In the genomic region with DNA sequence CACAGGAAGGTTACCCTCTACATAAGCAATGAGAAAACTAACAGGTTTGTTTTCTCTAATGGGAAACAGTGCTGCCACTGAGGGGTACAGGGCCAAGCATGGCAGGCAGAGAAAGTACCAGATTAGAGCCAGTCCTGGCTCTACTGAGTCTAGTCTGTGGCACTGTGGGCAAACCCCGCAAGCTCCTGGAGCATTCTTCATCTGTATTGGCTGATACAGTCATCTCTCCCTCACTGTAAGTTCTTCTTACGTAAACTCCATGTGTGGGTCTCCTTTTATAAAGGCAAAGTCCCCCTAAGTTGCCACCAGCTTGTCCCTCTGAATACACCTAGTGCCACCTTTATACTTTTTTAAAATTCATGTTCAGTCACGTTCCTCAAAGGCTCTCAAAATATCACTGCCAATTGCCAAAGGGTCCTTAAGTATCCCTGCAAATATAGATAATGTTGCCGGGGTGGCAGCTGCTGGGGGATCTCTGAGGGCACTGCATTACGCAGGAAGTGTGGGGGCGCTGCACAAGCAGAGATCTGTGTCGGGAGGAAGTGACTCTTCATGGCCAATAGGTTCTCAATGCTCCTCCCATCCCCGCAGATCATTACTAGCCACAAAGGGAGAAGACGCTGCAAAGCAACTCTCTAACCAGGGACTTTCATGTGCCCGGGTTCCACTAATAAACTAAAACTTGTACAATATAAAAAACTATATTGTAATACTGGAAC, we compare ENCODE assay signal across 9 cellular contexts. TPM values are rescaled to one million over a fixed set of nuclear protein-coding genes. Genes with fewer than 3 reads are reported as not detected.
DNase-seq lines count a peak whose midpoint lies in the region; ATAC-seq and TF ChIP-seq lines count a peak whose summit lies in the region.
"Had no signal": no experiment of that assay in that cellular context is flagged by ENCODE, and none has a peak within 500 bp of the region (broad histone marks: within the 10 kb centered on the region; RNA-seq: fewer than 3 reads in every experiment).

No MANE protein-coding gene starts in this region.

- intact Hi-C loops in cardiac septum (cut with DNase I): no loop called here

- H3K27me3 ChIP-seq in SK-N-SH (ENCODE audit: insufficient read depth): no peaks in the 10 kb centered on the region

- TF ChIP-seq EP300 in SK-N-SH (IDR thresholded peaks at IDR 0.05; ENCODE audit: borderline replicate concordance in 1 of 2, low read depth in 1 of 2, low read length in 1 of 2): no peak

- no peaks in the 10 kb centered on the region for H3K9me3 Mint-ChIP-seq in naive B cell

- H3K9me3 ChIP-seq in SK-N-SH: no peaks in the 10 kb centered on the region

- peak overlapping the region in 1 of 2 experiments; percentile 56; a peak in 2 of 4 replicates for H3K27ac ChIP-seq in SK-N-SH (ENCODE audit: low read depth in 2 of 2, low read length in 1 of 2)
- H3K27ac ChIP-seq: 22Rv1 had no signal

- H4K20me1 ChIP-seq in SK-N-SH (ENCODE audit: insufficient read depth): peaks cover 65% of the 10 kb centered on the region

- POLR2A ChIA-PET in SK-N-SH (lab: Yijun Ruan, JAX): no interaction called here

- peaks cover 0 to 4% of the 10 kb centered on the region in 2 donors for H3K36me3 Mint-ChIP-seq in naive B cell

- H3K9ac ChIP-seq in SK-N-SH: no peak overlapping the region

- H3K27ac Mint-ChIP-seq in naive B cell: peak overlapping the region; percentile 89 to 99 (median 97)

- DNase-seq in SK-N-SH (no peak), Kasumi-1 (lab: John Stamatoyannopoulos, UW) (peak; percentile 35 to 57), naive B cell (peak; percentile 85), NCI-H69 (lab: John Stamatoyannopoulos, UW) (no peak), cardiac septum (ENCODE audit: low spot score) (no peak)
- DNase-seq in activated CD8-positive, alpha-beta memory T cell treated with anti-CD3 and anti-CD28 coated beads, Interleukin-2, amount 50 U/mL, for 48 hours: peak; percentile 79

- CTCF ChIA-PET in SK-N-SH (lab: Yijun Ruan, JAX): no interaction called here

- H3K4me3 ChIP-seq in SK-N-SH (ENCODE audit: low read depth in 2 of 2, low read length in 1 of 2): no peak overlapping the region

- ATAC-seq in SK-N-SH treated with all-trans-retinoic acid at 6 μM for 48 hours (no peak), naive B cell (ENCODE audit: low read depth in 2 of 2) (peak; percentile 82 to 85), GM18519 (IDR thresholded peaks at IDR 0.05; ENCODE audit: low FRiP score, unreplicated experiment) (no peak)

- no peak for TF ChIP-seq RAD21 in SK-N-SH (IDR thresholded peaks at IDR 0.05; ENCODE audit: low read length)

- peaks cover 27% of the 10 kb centered on the region for H3F3A ChIP-seq in SK-N-SH (replicated peaks; ENCODE audit: insufficient read depth)

- no peak for TF ChIP-seq CTCF in SK-N-SH (IDR thresholded peaks at IDR 0.05)

- no peaks in the 10 kb centered on the region for H3K9me2 ChIP-seq in SK-N-SH

- H3K4me1 ChIP-seq in SK-N-SH (ENCODE audit: control insufficient read depth in 1 of 2, insufficient read depth in 2 of 2, low read depth in 1 of 2, low read length in 1 of 2): peaks cover 2 to 52% of the 10 kb centered on the region in 2 experiments; a peak in 3 of 4 replicates

- H3K4me2 ChIP-seq in SK-N-SH: peak overlapping the region; percentile 64

- peaks cover 94% of the 10 kb centered on the region for H3K79me2 ChIP-seq in SK-N-SH (ENCODE audit: insufficient read depth)

- H3K27me3 Mint-ChIP-seq in naive B cell: no peaks in the 10 kb centered on the region

- H2AFZ ChIP-seq in SK-N-SH (ENCODE audit: low read depth): no peak overlapping the region

- 93% methylated on average over 10 of the region's 10 CpGs for WGBS in SK-N-SH (ENCODE audit: low lambda C conversion rate)

- H3K36me3 ChIP-seq in SK-N-SH (replicated peaks in 1 of 2; ENCODE audit: control insufficient read depth in 1 of 2, insufficient read depth in 2 of 2, low read length in 1 of 2): peaks cover 2 to 5% of the 10 kb centered on the region in 2 experiments

- peak overlapping the region; percentile 68 to 91 (median 86) for H3K4me3 Mint-ChIP-seq in naive B cell

- peaks cover 61 to 87% (median 85%) of the 10 kb centered on the region in 3 donors for H3K4me1 Mint-ChIP-seq in naive B cell

TF ChIP-seq in SK-N-SH, 30 proteins besides CTCF, POLR2A, EP300 and RAD21:
- TF ChIP-seq NRF1 (IDR thresholded peaks at IDR 0.05; ENCODE audit: low read depth, low read length) (no peak), FOXJ3 (CRISPR knock-in tag; IDR thresholded peaks at IDR 0.05) (no peak), ELF1 (IDR thresholded peaks at IDR 0.05) (no peak), EZH2phosphoT487 (IDR thresholded peaks at IDR 0.05; ENCODE audit: borderline replicate concordance, low read depth) (no peak), FOSL2 (IDR thresholded peaks at IDR 0.05; ENCODE audit: borderline replicate concordance, low read depth) (no peak)

TF ChIP-seq in SK-N-SH treated with all-trans-retinoic acid at 6 μM for 48 hours, 23 proteins besides CTCF, POLR2A, EP300 and RAD21:
- no peak for TF ChIP-seq TOX (CRISPR knock-in tag; IDR thresholded peaks at IDR 0.05; ENCODE audit: borderline replicate concordance)
- no peak for TF ChIP-seq CSDC2 (CRISPR knock-in tag; IDR thresholded peaks at IDR 0.05)
- TF ChIP-seq ISL1 (CRISPR knock-in tag; IDR thresholded peaks at IDR 0.05): no peak
- TF ChIP-seq PPARA (CRISPR knock-in tag; IDR thresholded peaks at IDR 0.05; ENCODE audit: borderline replicate concordance): no peak
- TF ChIP-seq, protein P1, sequence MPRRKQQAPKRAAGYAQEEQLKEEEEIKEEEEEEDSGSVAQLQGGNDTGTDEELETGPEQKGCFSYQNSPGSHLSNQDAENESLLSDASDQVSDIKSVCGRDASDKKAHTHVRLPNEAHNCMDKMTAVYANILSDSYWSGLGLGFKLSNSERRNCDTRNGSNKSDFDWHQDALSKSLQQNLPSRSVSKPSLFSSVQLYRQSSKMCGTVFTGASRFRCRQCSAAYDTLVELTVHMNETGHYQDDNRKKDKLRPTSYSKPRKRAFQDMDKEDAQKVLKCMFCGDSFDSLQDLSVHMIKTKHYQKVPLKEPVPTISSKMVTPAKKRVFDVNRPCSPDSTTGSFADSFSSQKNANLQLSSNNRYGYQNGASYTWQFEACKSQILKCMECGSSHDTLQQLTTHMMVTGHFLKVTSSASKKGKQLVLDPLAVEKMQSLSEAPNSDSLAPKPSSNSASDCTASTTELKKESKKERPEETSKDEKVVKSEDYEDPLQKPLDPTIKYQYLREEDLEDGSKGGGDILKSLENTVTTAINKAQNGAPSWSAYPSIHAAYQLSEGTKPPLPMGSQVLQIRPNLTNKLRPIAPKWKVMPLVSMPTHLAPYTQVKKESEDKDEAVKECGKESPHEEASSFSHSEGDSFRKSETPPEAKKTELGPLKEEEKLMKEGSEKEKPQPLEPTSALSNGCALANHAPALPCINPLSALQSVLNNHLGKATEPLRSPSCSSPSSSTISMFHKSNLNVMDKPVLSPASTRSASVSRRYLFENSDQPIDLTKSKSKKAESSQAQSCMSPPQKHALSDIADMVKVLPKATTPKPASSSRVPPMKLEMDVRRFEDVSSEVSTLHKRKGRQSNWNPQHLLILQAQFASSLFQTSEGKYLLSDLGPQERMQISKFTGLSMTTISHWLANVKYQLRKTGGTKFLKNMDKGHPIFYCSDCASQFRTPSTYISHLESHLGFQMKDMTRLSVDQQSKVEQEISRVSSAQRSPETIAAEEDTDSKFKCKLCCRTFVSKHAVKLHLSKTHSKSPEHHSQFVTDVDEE (CRISPR knock-in tag; IDR thresholded peaks at IDR 0.05): no peak
- TF ChIP-seq SNAI2 (CRISPR knock-in tag; IDR thresholded peaks at IDR 0.05): no peak
- TF ChIP-seq ESRRG (CRISPR knock-in tag; IDR thresholded peaks at IDR 0.05): no peak
- no peak for TF ChIP-seq RARB (CRISPR knock-in tag; IDR thresholded peaks at IDR 0.05)
- no peak for TF ChIP-seq ZFP3 (CRISPR knock-in tag; IDR thresholded peaks at IDR 0.05)
- no peak for TF ChIP-seq BACH2 (CRISPR knock-in tag; IDR thresholded peaks at IDR 0.05; ENCODE audit: borderline replicate concordance)
- TF ChIP-seq ARNTL (CRISPR knock-in tag; IDR thresholded peaks at IDR 0.05; ENCODE audit: borderline replicate concordance, low read depth): no peak
- TF ChIP-seq ZNF8 (CRISPR knock-in tag; IDR thresholded peaks at IDR 0.05): no peak
- no peak for TF ChIP-seq ZC3H10 (CRISPR knock-in tag; IDR thresholded peaks at IDR 0.05)
- TF ChIP-seq, protein P2, sequence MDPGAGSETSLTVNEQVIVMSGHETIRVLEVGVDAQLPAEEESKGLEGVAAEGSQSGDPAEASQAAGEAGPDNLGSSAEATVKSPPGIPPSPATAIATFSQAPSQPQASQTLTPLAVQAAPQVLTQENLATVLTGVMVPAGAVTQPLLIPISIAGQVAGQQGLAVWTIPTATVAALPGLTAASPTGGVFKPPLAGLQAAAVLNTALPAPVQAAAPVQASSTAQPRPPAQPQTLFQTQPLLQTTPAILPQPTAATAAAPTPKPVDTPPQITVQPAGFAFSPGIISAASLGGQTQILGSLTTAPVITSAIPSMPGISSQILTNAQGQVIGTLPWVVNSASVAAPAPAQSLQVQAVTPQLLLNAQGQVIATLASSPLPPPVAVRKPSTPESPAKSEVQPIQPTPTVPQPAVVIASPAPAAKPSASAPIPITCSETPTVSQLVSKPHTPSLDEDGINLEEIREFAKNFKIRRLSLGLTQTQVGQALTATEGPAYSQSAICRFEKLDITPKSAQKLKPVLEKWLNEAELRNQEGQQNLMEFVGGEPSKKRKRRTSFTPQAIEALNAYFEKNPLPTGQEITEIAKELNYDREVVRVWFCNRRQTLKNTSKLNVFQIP (CRISPR knock-in tag; IDR thresholded peaks at IDR 0.05; ENCODE audit: borderline replicate concordance, low read depth): no peak

RNA-seq across cellular contexts. Expression of a gene that starts 18.8 kb away (rescaled TPM):
- 97.1 and 118 TPM in 2 replicates for polyA plus RNA-seq in SK-N-SH (2012; rRNA removed)
- 54.3 and 66.0 TPM in 2 replicates for polyA plus RNA-seq in SK-N-SH (2012; cell fraction: cytosol; rRNA removed)
- polyA plus RNA-seq in SK-N-SH (2012; cell fraction: nucleus; rRNA removed): 188 and 208 TPM in 2 replicates
- 10 to 100 TPM; 34.0 to 59.1 (median 56.1) TPM for polyA plus RNA-seq in naive B cell (ENCODE audit: low read depth in 6 of 6)
- 43.9 TPM for total RNA-seq in cardiac septum

Comparison
In these comparisons a context has a peak if more than half of its experiments do, and no peak if none do; other contexts are left out.
1. DNase-seq: peak in Kasumi-1 (2 of 2), activated CD8-positive, alpha-beta memory T cell treated with anti-CD3 and anti-CD28 coated beads, Interleukin-2, amount 50 U/mL, for 48 hours (single experiment) and naive B cell (single experiment); none in SK-N-SH (single experiment), NCI-H69 (single experiment) and cardiac septum (single experiment).
2. ATAC-seq: peak in naive B cell (2 of 2); none in SK-N-SH treated with all-trans-retinoic acid at 6 μM for 48 hours (single experiment) and GM18519 (single experiment).